ENCODE assay signal across 29 cellular contexts in genomic region chr1:176931526-176931925, GRCh38.
A peak's percentile ranks its signal among the peaks of the same experiment; 100 is the strongest.
DNase-seq lines count a peak whose midpoint lies in the region; ATAC-seq and TF ChIP-seq lines count a peak whose summit lies in the region.
"Had no signal": no experiment of that assay in that cellular context is flagged by ENCODE, and none has a peak within 500 bp of the region (broad histone marks: within the 10 kb centered on the region; RNA-seq: fewer than 3 reads in every experiment).

No MANE protein-coding gene starts in this region.

- H3K18ac ChIP-seq in trophoblast cell (ENCODE audit: low read length) = no peak overlapping the region

- H2AFZ ChIP-seq in trophoblast cell (ENCODE audit: insufficient read depth, low read length, poor library complexity) = no peak overlapping the region

- ATAC-seq in left ventricle myocardium superior (no peak), GM18520 (IDR thresholded peaks at IDR 0.05; ENCODE audit: unreplicated experiment) (no peak)
- ATAC-seq: A549; CD8-positive, alpha-beta T cell had no signal

- no peak overlapping the region for H3K23ac ChIP-seq in trophoblast cell (ENCODE audit: low read length)

- no peak overlapping the region for H2BK5ac ChIP-seq in trophoblast cell (ENCODE audit: low read depth, low read length, poor library complexity)

- no peak overlapping the region for H3K4ac ChIP-seq in trophoblast cell (ENCODE audit: low read depth, low read length)

- H3K79me1 ChIP-seq in trophoblast cell (ENCODE audit: low read length) = no peaks in the 10 kb centered on the region

- no peak overlapping the region for H4K12ac ChIP-seq in trophoblast cell (ENCODE audit: low read depth, low read length)

- no peak overlapping the region for H4K91ac ChIP-seq in trophoblast cell (ENCODE audit: low read depth, low read length)

- H2BK120ac ChIP-seq in trophoblast cell (ENCODE audit: insufficient read depth, low read length, poor library complexity) = no peak overlapping the region

- no CpG with 5 or more reads among the region's 1 CpG for WGBS in trophoblast cell (ENCODE audit: extremely low coverage, insufficient coverage, insufficient read length)

- H3K9me3 ChIP-seq in cardiac muscle cell (ENCODE audit: low read depth) (no peaks in the 10 kb centered on the region), trophoblast cell (ENCODE audit: insufficient read depth, low read depth, low read length) (peaks cover 2% of the 10 kb centered on the region)
- H3K9me3 ChIP-seq: A549, BE2C, Caco-2 had no signal

- H3K27ac ChIP-seq in cardiac muscle cell (peak overlapping the region; percentile 72), trophoblast cell (ENCODE audit: low read depth, low read length) (no peak overlapping the region)
- H3K27ac ChIP-seq: 22Rv1; A549; BLaER1; BLaER1 treated with 17β-estradiol and CSF1 and Interleukin-3, amounts not matched to agents 10 nM and 100 nM; C4-2B had no signal

- H3K36me3 ChIP-seq in cardiac muscle cell = no peaks in the 10 kb centered on the region
- no peaks in the 10 kb centered on the region for H3K36me3 ChIP-seq in trophoblast cell (ENCODE audit: control insufficient read depth in 1 of 2, insufficient read depth in 2 of 2, low read length in 2 of 2)
- H3K36me3 ChIP-seq: BE2C; BLaER1; BLaER1 treated with 17β-estradiol and CSF1 and Interleukin-3, amounts not matched to agents 10 nM and 100 nM had no signal

- no peak overlapping the region for H2AK5ac ChIP-seq in trophoblast cell (ENCODE audit: low read length)

- no peaks in the 10 kb centered on the region for H3K79me2 ChIP-seq in trophoblast cell (ENCODE audit: control insufficient read depth, insufficient read depth, low read length, poor library complexity)

- no peaks in the 10 kb centered on the region for H3K27me3 ChIP-seq in cardiac muscle cell
- no peaks in the 10 kb centered on the region for H3K27me3 ChIP-seq in trophoblast cell (ENCODE audit: insufficient read depth, low read length)
- H3K27me3 ChIP-seq: BE2C; BLaER1; BLaER1 treated with 17β-estradiol and CSF1 and Interleukin-3, amounts not matched to agents 10 nM and 100 nM had no signal

- no peak overlapping the region for H3K4me3 ChIP-seq in cardiac muscle cell
- H3K4me3 ChIP-seq in trophoblast cell (ENCODE audit: low read depth, low read length) = no peak overlapping the region
- H3K4me3 ChIP-seq: A549; BLaER1; BLaER1 treated with 17β-estradiol and CSF1 and Interleukin-3, amounts not matched to agents 10 nM and 100 nM had no signal

- H2BK12ac ChIP-seq in trophoblast cell (ENCODE audit: low read length) = no peak overlapping the region

- H4K8ac ChIP-seq in trophoblast cell (ENCODE audit: low read depth, low read length) = no peak overlapping the region

- H3K4me1 ChIP-seq in cardiac muscle cell (ENCODE audit: low read depth) (peaks cover 16% of the 10 kb centered on the region), trophoblast cell (ENCODE audit: control insufficient read depth in 1 of 2, insufficient read depth in 2 of 2, low read length in 2 of 2) (no peaks in the 10 kb centered on the region)
- H3K4me1 ChIP-seq: A549, BE2C, Caco-2 had no signal

- H3K14ac ChIP-seq in trophoblast cell (ENCODE audit: low read length) = no peak overlapping the region

- intact Hi-C loops in left ventricle myocardium superior (cut with micrococcal nuclease) = no loop called here

- H3K9ac ChIP-seq in trophoblast cell (ENCODE audit: low read length) = no peak overlapping the region
- H3K9ac ChIP-seq: BLaER1; BLaER1 treated with 17β-estradiol and CSF1 and Interleukin-3, amounts not matched to agents 10 nM and 100 nM had no signal

- DNase-seq in cardiac muscle cell (ENCODE audit: low read depth in 1 of 2, low spot score in 1 of 2) (no peak), left ventricle myocardium superior (no peak), trophoblast cell (peak; percentile 57 to 70)
- DNase-seq: 8988T; ACHN; AML-193; BE2C; C1 segment of cervical spinal cord; Caco-2; Calu3; CD4-positive, alpha-beta memory T cell; CD4-positive, alpha-beta T cell; CD4-positive, CD25-positive, alpha-beta regulatory T cell; CD8-positive, alpha-beta memory T cell; CD8-positive, alpha-beta T cell; COR-L47; DMS 273 treated with DMSO at 0.1 percent for 48 hours; DMS153; DMS53; DMS79; DMS79 treated with DMSO at 0.1 percent for 48 hours; DND-41; EL had no signal

- no peak overlapping the region for H3K4me2 ChIP-seq in trophoblast cell (ENCODE audit: low read length)
- H3K4me2 ChIP-seq: A549; BLaER1; BLaER1 treated with 17β-estradiol and CSF1 and Interleukin-3, amounts not matched to agents 10 nM and 100 nM had no signal

- TF ChIP-seq CTCF in cardiac muscle cell (IDR thresholded peaks at IDR 0.05; ENCODE audit: low read depth, low read length) = no peak

Comparison
In these comparisons a context has a peak if more than half of its experiments do, and no peak if none do; other contexts are left out.
1. DNase-seq: peak in trophoblast cell (2 of 2); none in cardiac muscle cell (0 of 2) and left ventricle myocardium superior (single experiment).